28 cellular contexts compared by ENCODE assay signal in genomic region chr1:60692031-60692430, GRCh38.
"Had no signal": no experiment of that assay in that cellular context is flagged by ENCODE, and none has a peak within 500 bp of the region (broad histone marks: within the 10 kb centered on the region; RNA-seq: fewer than 3 reads in every experiment).

No MANE protein-coding gene starts in this region.

- H3K4me1 ChIP-seq: stomach, suprapubic skin, testis, thyroid gland, tibial artery, transverse colon, upper lobe of left lung, upper lobe of right lung, uterus, vagina had no signal

- H3K4me3 Mint-ChIP-seq: stimulated activated effector memory CD8-positive, alpha-beta T cell treated with anti-CD3 and anti-CD28 coated beads, Interleukin-12 subunit alpha, Interleukin-12 subunit beta, amount 100 ng/mL, for 72 hours; stimulated activated memory B cell treated with anti-CD40 and anti-IgM and Interleukin-4, amounts not matched to agents 10 μg/mL and 1 μg/mL and 100 μg/mL, for 72 hours; stimulated activated naive B cell treated with anti-CD40 and anti-IgM and Interleukin-4, amounts not matched to agents 10 μg/mL and 1 μg/mL and 100 μg/mL, for 72 hours; stimulated activated naive CD8-positive, alpha-beta T cell treated with anti-CD3 and anti-CD28 coated beads, Interleukin-15, amount 100 ng/mL, for 72 hours; stimulated activated naive CD8-positive, alpha-beta T cell treated with anti-CD3 and anti-CD28 coated beads, Interleukin-15, Interleukin-2, amounts not matched to agents 100 ng/mL and 50 ng/mL, for 24 hours; type B pancreatic cell had no signal

- H3K27ac Mint-ChIP-seq: stimulated activated effector memory CD8-positive, alpha-beta T cell treated with anti-CD3 and anti-CD28 coated beads, Interleukin-12 subunit alpha, Interleukin-12 subunit beta, amount 100 ng/mL, for 72 hours; stimulated activated memory B cell treated with anti-CD40 and anti-IgM and Interleukin-4, amounts not matched to agents 10 μg/mL and 1 μg/mL and 100 μg/mL, for 72 hours; stimulated activated naive B cell treated with anti-CD40 and anti-IgM and Interleukin-4, amounts not matched to agents 10 μg/mL and 1 μg/mL and 100 μg/mL, for 72 hours; stimulated activated naive CD8-positive, alpha-beta T cell treated with anti-CD3 and anti-CD28 coated beads, Interleukin-15, amount 100 ng/mL, for 72 hours; stimulated activated naive CD8-positive, alpha-beta T cell treated with anti-CD3 and anti-CD28 coated beads, Interleukin-15, Interleukin-2, amounts not matched to agents 100 ng/mL and 50 ng/mL, for 24 hours; type B pancreatic cell had no signal

- H3K36me3 ChIP-seq: stomach, suprapubic skin, thoracic aorta, thyroid gland, tibial artery, tibial nerve, transverse colon, upper lobe of left lung, upper lobe of right lung, uterus, vagina had no signal

- H3K36me3 Mint-ChIP-seq: stimulated activated effector memory CD8-positive, alpha-beta T cell treated with anti-CD3 and anti-CD28 coated beads, Interleukin-12 subunit alpha, Interleukin-12 subunit beta, amount 100 ng/mL, for 72 hours; stimulated activated memory B cell treated with anti-CD40 and anti-IgM and Interleukin-4, amounts not matched to agents 10 μg/mL and 1 μg/mL and 100 μg/mL, for 72 hours; stimulated activated naive B cell treated with anti-CD40 and anti-IgM and Interleukin-4, amounts not matched to agents 10 μg/mL and 1 μg/mL and 100 μg/mL, for 72 hours; type B pancreatic cell had no signal

- H3K4me3 ChIP-seq: stomach, suprapubic skin, testis, thoracic aorta, thyroid gland, tibial artery, tibial nerve, transverse colon, upper lobe of left lung, upper lobe of right lung, uterus, vagina had no signal

- H3K27me3 ChIP-seq: stomach, suprapubic skin, testis, thyroid gland, tibial artery, tibial nerve, transverse colon, upper lobe of left lung, upper lobe of right lung, uterus, vagina had no signal

- H3K27ac ChIP-seq: stomach, suprapubic skin, testis, thoracic aorta, thyroid gland, tibial artery, tibial nerve, transverse colon, upper lobe of left lung, upper lobe of right lung, uterus, vagina had no signal

- H3K4me1 Mint-ChIP-seq: stimulated activated effector memory CD8-positive, alpha-beta T cell treated with anti-CD3 and anti-CD28 coated beads, Interleukin-12 subunit alpha, Interleukin-12 subunit beta, amount 100 ng/mL, for 72 hours; stimulated activated memory B cell treated with anti-CD40 and anti-IgM and Interleukin-4, amounts not matched to agents 10 μg/mL and 1 μg/mL and 100 μg/mL, for 72 hours; stimulated activated naive B cell treated with anti-CD40 and anti-IgM and Interleukin-4, amounts not matched to agents 10 μg/mL and 1 μg/mL and 100 μg/mL, for 72 hours; stimulated activated naive CD8-positive, alpha-beta T cell treated with anti-CD3 and anti-CD28 coated beads, Interleukin-15, amount 100 ng/mL, for 72 hours had no signal

- H3K27me3 Mint-ChIP-seq: stimulated activated memory B cell treated with anti-CD40 and anti-IgM and Interleukin-4, amounts not matched to agents 10 μg/mL and 1 μg/mL and 100 μg/mL, for 72 hours; stimulated activated naive B cell treated with anti-CD40 and anti-IgM and Interleukin-4, amounts not matched to agents 10 μg/mL and 1 μg/mL and 100 μg/mL, for 72 hours; stimulated activated naive CD8-positive, alpha-beta T cell treated with anti-CD3 and anti-CD28 coated beads, Interleukin-15, Interleukin-2, amounts not matched to agents 100 ng/mL and 50 ng/mL, for 24 hours had no signal

- DNase-seq: stimulated activated CD4-positive, alpha-beta T cell treated with anti-CD3 and anti-CD28 coated beads, Interleukin-2, amount 100 ng/mL, for 48 hours; stimulated activated CD4-positive, alpha-beta T cell treated with anti-CD3 and anti-CD28 coated beads, Interleukin-4, amount 100 ng/mL, for 1 hour; stimulated activated CD4-positive, alpha-beta T cell treated with anti-CD3 and anti-CD28 coated beads, Interleukin-4, amount 100 ng/mL, for 24 hours; stimulated activated CD4-positive, alpha-beta T cell treated with anti-CD3 and anti-CD28 coated beads, Interleukin-4, amount 100 ng/mL, for 4 hours; stimulated activated CD8-positive, alpha-beta memory T cell treated with anti-CD3 and anti-CD28 coated beads, Interleukin-4, amount 100 ng/mL, for 48 hours; stimulated activated naive B cell treated with anti-CD40 and anti-IgM and Interleukin-4, amounts not matched to agents 10 μg/mL and 1 μg/mL and 100 μg/mL, for 72 hours; stimulated activated naive CD4-positive, alpha-beta T cell; stimulated activated naive CD4-positive, alpha-beta T cell treated with Interleukin-2 at 50 U/mL for 16 hours; stimulated activated naive CD8-positive, alpha-beta T cell treated with anti-CD3 and anti-CD28 coated beads, Interleukin-15, amount 100 ng/mL, for 72 hours; stimulated activated naive CD8-positive, alpha-beta T cell treated with anti-CD3 and anti-CD28 coated beads, Interleukin-15, Interleukin-2, amounts not matched to agents 100 U/mL and 50 U/mL, for 24 hours; stomach; substantia nigra; testis; thyroid gland; tibial artery; transverse colon; trophoblast cell; upper lobe of left lung; upper lobe of right lung; uterus had no signal

- H3K9me3 ChIP-seq: suprapubic skin, testis, thoracic aorta, thyroid gland, vagina had no signal
